Comparison of ENCODE assay signal across 1 cellular context in genomic region chr7:102395958-102396709, GRCh38.
TF ChIP-seq lines count a peak whose summit lies in the region.

Gene PRKRIP1 (plus strand): TSS chr7:102396363. CDS start chr7:102396412, 49 bp downstream.

TF ChIP-seq in K562, 482 proteins besides CTCF, POLR2A, EP300 and RAD21 (continued from another document):
- no peak for TF ChIP-seq PHB2 (IDR thresholded peaks at IDR 0.05; ENCODE audit: low read depth)
- TF ChIP-seq CBX1 (IDR thresholded peaks at IDR 0.05; ENCODE audit: low read depth): no peak
- peak; percentile 37; the same call in 1 of the 2 replicates for TF ChIP-seq ERF (CRISPR knock-in tag; IDR thresholded peaks at IDR 0.05)
- TF ChIP-seq DNMT1 (IDR thresholded peaks at IDR 0.05): peak; percentile 99
- 0 out of 2 replicates have a peak, but pooled peaks have one; percentile 15 for TF ChIP-seq HDAC6 (IDR thresholded peaks at IDR 0.05; ENCODE audit: low read depth, low read length)
- TF ChIP-seq ZKSCAN8 (CRISPR knock-in tag; IDR thresholded peaks at IDR 0.05): no peak
- peak; percentile 46 to 66; a peak in 2 of 4 replicates for TF ChIP-seq FOXA3 (CRISPR knock-in tag; conservative IDR thresholded peaks at IDR 0.05 in 1 of 2, IDR thresholded peaks at IDR 0.05 in 1 of 2)
- peak; percentile 36; the same call in 1 of the 2 replicates for TF ChIP-seq RB1 (IDR thresholded peaks at IDR 0.05; ENCODE audit: low read depth)
- TF ChIP-seq MYNN (IDR thresholded peaks at IDR 0.05): peak; percentile 61; the same call in 1 of the 2 replicates
- TF ChIP-seq MYNN (CRISPR knock-in tag; IDR thresholded peaks at IDR 0.05): no peak
- no peak for TF ChIP-seq ZNF165 (CRISPR knock-in tag; IDR thresholded peaks at IDR 0.05; ENCODE audit: borderline replicate concordance)
- peak; percentile 86 to 97; a peak in 3 of 4 replicates for TF ChIP-seq SIN3A (IDR thresholded peaks at IDR 0.05; ENCODE audit: borderline replicate concordance in 2 of 2, control insufficient read depth in 1 of 2, low read depth in 2 of 2, low read length in 2 of 2)
- peak; percentile 50; the same call in 1 of the 2 replicates for TF ChIP-seq GABPA (tag; conservative IDR thresholded peaks at IDR 0.05; ENCODE audit: low read depth)
- TF ChIP-seq SFPQ (IDR thresholded peaks at IDR 0.05; ENCODE audit: low read depth, low read length): no peak
- TF ChIP-seq HMGXB4 (CRISPR knock-in tag; IDR thresholded peaks at IDR 0.05): 0 out of 2 replicates have a peak, but pooled peaks have one; percentile 58
- no peak for TF ChIP-seq DMBX1 (CRISPR knock-in tag; IDR thresholded peaks at IDR 0.05; ENCODE audit: borderline replicate concordance)
- 0 out of 2 replicates have a peak, but pooled peaks have one; percentile 22 for TF ChIP-seq ZNF444 (CRISPR knock-in tag; IDR thresholded peaks at IDR 0.05)
- TF ChIP-seq MTA1 (IDR thresholded peaks at IDR 0.05; ENCODE audit: borderline replicate concordance): peak; percentile 98
- TF ChIP-seq HDAC8 (tag; IDR thresholded peaks at IDR 0.05): 0 out of 2 replicates have a peak, but pooled peaks have one; percentile 27
- no peak for TF ChIP-seq NFE2L1 (tag; IDR thresholded peaks at IDR 0.05; ENCODE audit: borderline replicate concordance, low read depth)
- TF ChIP-seq CCNT2 (IDR thresholded peaks at IDR 0.05; ENCODE audit: borderline replicate concordance, extremely low read depth, insufficient read length, low read depth, low read length): peak; percentile 98
- TF ChIP-seq ZNF449 (CRISPR knock-in tag; IDR thresholded peaks at IDR 0.05): no peak
- TF ChIP-seq NCOA2 (IDR thresholded peaks at IDR 0.05; ENCODE audit: partially characterized antibody in 2 of 2): no peak
- TF ChIP-seq ZFP30 (CRISPR knock-in tag; IDR thresholded peaks at IDR 0.05; ENCODE audit: borderline replicate concordance): no peak
- TF ChIP-seq HNRNPLL (IDR thresholded peaks at IDR 0.05; ENCODE audit: low read depth, low read length, poor library complexity, severe bottlenecking): peak; percentile 34
- peak in 1 of 2 experiments; percentile 32; a peak in 1 of 4 replicates for TF ChIP-seq SIX5 (IDR thresholded peaks at IDR 0.05; ENCODE audit: borderline replicate concordance in 1 of 2, insufficient read depth in 1 of 2, low read depth in 1 of 2, low read length in 2 of 2)
- TF ChIP-seq ZBTB7A (IDR thresholded peaks at IDR 0.05; ENCODE audit: borderline replicate concordance, control insufficient read depth, low read depth, low read length): peak; percentile 69; the same call in 1 of the 2 replicates
- no peak for TF ChIP-seq ZNF584 (CRISPR knock-in tag; IDR thresholded peaks at IDR 0.05; ENCODE audit: low read depth)
- TF ChIP-seq CC2D1A (IDR thresholded peaks at IDR 0.05): no peak
- no peak for TF ChIP-seq BRD9 (IDR thresholded peaks at IDR 0.05; ENCODE audit: low read depth, partially characterized antibody)
- 0 out of 2 replicates have a peak, but pooled peaks have one; percentile 1 for TF ChIP-seq SPI1 (IDR thresholded peaks at IDR 0.05; ENCODE audit: borderline replicate concordance, low read depth, low read length)
- TF ChIP-seq ZBTB2 (IDR thresholded peaks at IDR 0.05): no peak
- 0 out of 2 replicates have a peak, but pooled peaks have one; percentile 70 for TF ChIP-seq MBD2 (IDR thresholded peaks at IDR 0.05; ENCODE audit: borderline replicate concordance, low read depth)
- no peak for TF ChIP-seq MYBL2 (IDR thresholded peaks at IDR 0.05; ENCODE audit: low read depth)
- TF ChIP-seq MYBL2 (CRISPR knock-in tag; IDR thresholded peaks at IDR 0.05; ENCODE audit: borderline replicate concordance): no peak
